Comparison of ENCODE assay signal across 8 cellular contexts in the genomic region with DNA sequence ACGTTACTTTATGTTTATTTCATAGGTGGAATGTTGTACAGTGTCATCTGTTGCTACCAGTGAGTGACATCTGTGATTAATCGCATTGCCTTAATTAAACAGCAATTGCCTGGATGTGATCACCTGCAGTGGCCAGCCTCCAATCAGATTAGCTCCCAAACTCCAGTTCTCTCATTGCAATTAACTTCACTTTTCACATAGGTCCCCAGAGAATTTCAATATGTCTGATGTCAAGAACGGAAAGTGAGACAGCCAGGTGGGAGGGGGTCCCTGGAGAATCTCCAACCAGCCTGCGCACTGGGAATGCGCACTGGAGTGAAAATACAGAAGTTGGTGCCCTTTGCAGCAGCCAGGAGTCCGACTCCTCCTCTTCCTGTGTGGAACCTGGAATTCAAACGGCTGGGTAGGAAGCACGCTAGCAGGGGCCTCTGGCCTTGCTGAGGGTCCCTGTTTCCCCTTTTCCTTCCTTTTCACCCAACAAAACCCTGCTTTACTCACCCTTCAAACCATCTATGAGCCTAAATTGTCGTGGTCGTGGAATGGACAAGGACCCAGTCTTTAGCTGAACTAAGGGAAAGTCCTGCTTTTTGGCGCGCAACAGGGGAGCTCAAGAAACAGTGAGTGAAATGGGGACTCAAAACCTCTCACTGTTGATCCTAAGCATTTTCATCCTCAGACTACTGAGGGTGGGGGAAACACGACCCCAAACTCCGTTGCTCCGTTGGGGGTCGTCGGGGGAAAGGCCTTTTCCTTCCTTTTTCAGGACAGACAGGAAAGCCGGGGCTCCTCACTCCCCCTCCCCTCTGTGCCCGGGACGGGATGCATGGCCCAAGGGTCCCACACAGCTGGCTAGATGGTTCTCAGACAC.
DNase-seq lines count a peak whose midpoint lies in the region; ATAC-seq and TF ChIP-seq lines count a peak whose summit lies in the region.

No MANE protein-coding gene starts in this region.

- ATAC-seq in GM18873 (IDR thresholded peaks at IDR 0.05; ENCODE audit: low FRiP score, unreplicated experiment) (no peak), GM21723 (IDR thresholded peaks at IDR 0.05; ENCODE audit: unreplicated experiment) (no peak)
- ATAC-seq in stimulated activated naive CD8-positive, alpha-beta T cell treated with anti-CD3 and anti-CD28 coated beads, Interleukin-15, amount 100 ng/mL, for 72 hours, result no peak

- TF ChIP-seq CTCF in fibroblast of villous mesenchyme (IDR thresholded peaks at IDR 0.05; ENCODE audit: insufficient read depth, low read depth, low read length), result no peak
- TF ChIP-seq CTCF in osteoblast (IDR thresholded peaks at IDR 0.05; ENCODE audit: extremely low read depth, low read depth, low read length), result no peak

- no peaks in the 10 kb centered on the region for H3K4me1 Mint-ChIP-seq in stimulated activated naive CD8-positive, alpha-beta T cell treated with anti-CD3 and anti-CD28 coated beads, Interleukin-15, amount 100 ng/mL, for 72 hours

- H3K4me3 ChIP-seq in HUES48 (ENCODE audit: low read depth, low read length) (peak overlapping the region; percentile 80), fibroblast of villous mesenchyme (ENCODE audit: low read depth, low read length) (peak overlapping the region; percentile 71), osteoblast (ENCODE audit: insufficient read depth, low read length) (peak overlapping the region; percentile 77)

- H3K79me2 ChIP-seq in osteoblast (ENCODE audit: insufficient read depth, low read length), result no peaks in the 10 kb centered on the region

- H3K4me1 ChIP-seq in HUES48 (ENCODE audit: control insufficient read depth, insufficient read depth, low read length) (0 out of 2 replicates have a peak, but pooled peaks cover 6% of the 10 kb centered on the region), osteoblast (ENCODE audit: insufficient read depth, low read length) (no peaks in the 10 kb centered on the region)

- H3K27me3 Mint-ChIP-seq in stimulated activated naive CD8-positive, alpha-beta T cell treated with anti-CD3 and anti-CD28 coated beads, Interleukin-15, amount 100 ng/mL, for 72 hours, result no peaks in the 10 kb centered on the region

- peak overlapping the region; percentile 81 for H3K9ac ChIP-seq in HUES48 (ENCODE audit: low read depth, low read length)

- in situ Hi-C loops in SK-MEL-5 (cut with HindIII; ENCODE audit: low pct_unique_long_range_greater_than_20kb, low sequenced_read_pairs), result no loop called here

- no peak overlapping the region for H3K27ac Mint-ChIP-seq in stimulated activated naive CD8-positive, alpha-beta T cell treated with anti-CD3 and anti-CD28 coated beads, Interleukin-15, amount 100 ng/mL, for 72 hours

- H3K27me3 ChIP-seq in HUES48 (ENCODE audit: control insufficient read depth, insufficient read depth, low read length), result no peaks in the 10 kb centered on the region
- no peaks in the 10 kb centered on the region for H3K27me3 ChIP-seq in osteoblast (ENCODE audit: insufficient read depth, low read length)

- H4K20me1 ChIP-seq in osteoblast (ENCODE audit: insufficient read depth, low read length), result no peaks in the 10 kb centered on the region

- no peaks in the 10 kb centered on the region for H3K9me3 ChIP-seq in HUES48 (ENCODE audit: control insufficient read depth, insufficient read depth, low read length)
- H3K9me3 ChIP-seq in osteoblast (ENCODE audit: low read depth, low read length), result no peaks in the 10 kb centered on the region

- peak overlapping the region; percentile 95 for H2AFZ ChIP-seq in osteoblast (ENCODE audit: low read length)

- peaks cover 0 to 4% of the 10 kb centered on the region in 2 donors for H3K9me3 Mint-ChIP-seq in stimulated activated naive CD8-positive, alpha-beta T cell treated with anti-CD3 and anti-CD28 coated beads, Interleukin-15, amount 100 ng/mL, for 72 hours

- DNase-seq in GF-D8 (lab: John Stamatoyannopoulos, UW) (peak; percentile 52), SK-MEL-5 (ENCODE audit: low read depth, low spot score) (peak; percentile 63), fibroblast of villous mesenchyme (ENCODE audit: low read depth) (peak; percentile 17), osteoblast (ENCODE audit: insufficient read length, low spot score, missing footprints) (no peak)
- no peak for DNase-seq in stimulated activated naive CD8-positive, alpha-beta T cell treated with anti-CD3 and anti-CD28 coated beads, Interleukin-15, amount 100 ng/mL, for 72 hours

- peak overlapping the region; percentile 84 for H3K4me2 ChIP-seq in osteoblast (ENCODE audit: insufficient read depth, low read length)

- H3K36me3 ChIP-seq in HUES48 (ENCODE audit: control insufficient read depth, insufficient read depth, low read length) (peaks cover 21% of the 10 kb centered on the region), osteoblast (ENCODE audit: insufficient read depth, low read length) (no peaks in the 10 kb centered on the region)

- H3K27ac ChIP-seq in HUES48 (ENCODE audit: low read depth, low read length) (peak overlapping the region; percentile 70), osteoblast (ENCODE audit: low read depth, low read length) (no peak overlapping the region)

- H3K4me3 Mint-ChIP-seq in stimulated activated naive CD8-positive, alpha-beta T cell treated with anti-CD3 and anti-CD28 coated beads, Interleukin-15, amount 100 ng/mL, for 72 hours, result no peak overlapping the region

Comparison
In these comparisons a context has a peak if more than half of its experiments do, and no peak if none do; other contexts are left out.
1. DNase-seq: peak in GF-D8 (single experiment), SK-MEL-5 (single experiment) and fibroblast of villous mesenchyme (single experiment); none in osteoblast (single experiment) and stimulated activated naive CD8-positive, alpha-beta T cell treated with anti-CD3 and anti-CD28 coated beads, Interleukin-15, amount 100 ng/mL, for 72 hours (0 of 2).
2. Peak in every context shown above with its lines, with median percentiles within 50 percentile points of each other: H3K4me3 ChIP-seq.